29 cellular contexts compared by ENCODE assay signal in genomic region chr1:172308577-172308976, GRCh38.
"Had no signal": no experiment of that assay in that cellular context is flagged by ENCODE, and none has a peak within 500 bp of the region (broad histone marks: within the 10 kb centered on the region; RNA-seq: fewer than 3 reads in every experiment).

No MANE protein-coding gene starts in this region.

- H3K4me1 Mint-ChIP-seq: activated B cell treated with CpG ODN at 0.5 μM for 24 hours, neural crest cell had no signal

- H3K9me3 Mint-ChIP-seq: activated B cell treated with CpG ODN at 0.5 μM for 24 hours, neural crest cell had no signal

- H3K27me3 Mint-ChIP-seq: activated B cell treated with CpG ODN at 0.5 μM for 24 hours; activated naive CD4-positive, alpha-beta T cell treated with anti-CD3 and anti-CD28 coated beads, Interleukin-2, amount 10 ng/mL, durations not matched to agents 7 days and 5 days; activated naive CD8-positive, alpha-beta T cell treated with anti-CD3 and anti-CD28 coated beads, Interleukin-2, amount 10 ng/mL, durations not matched to agents 7 days and 5 days; naive thymus-derived CD4-positive, alpha-beta T cell had no signal

- H3K27me3 ChIP-seq: ascending aorta, cardiac muscle cell, gastrocnemius medialis, spleen, suprapubic skin, tibial artery, upper lobe of right lung had no signal

- H3K4me3 Mint-ChIP-seq: activated B cell treated with CpG ODN at 0.5 μM for 24 hours; activated naive CD4-positive, alpha-beta T cell treated with anti-CD3 and anti-CD28 coated beads, Interleukin-2, amount 10 ng/mL, durations not matched to agents 7 days and 5 days; activated naive CD8-positive, alpha-beta T cell treated with anti-CD3 and anti-CD28 coated beads, Interleukin-2, amount 10 ng/mL, durations not matched to agents 7 days and 5 days; brain; naive thymus-derived CD4-positive, alpha-beta T cell; neural crest cell; T-helper 2 cell treated with Interferon-gamma antibody and Interleukin-4, amounts not matched to agents 5 μg/mL and 100 μg/mL, for 36 hours had no signal

- H3K4me3 ChIP-seq: ascending aorta, cardiac muscle cell, gastrocnemius medialis, psoas muscle, spleen, suprapubic skin, tibial artery, upper lobe of right lung had no signal

- H3K27ac Mint-ChIP-seq: activated B cell treated with CpG ODN at 0.5 μM for 24 hours; activated naive CD4-positive, alpha-beta T cell treated with anti-CD3 and anti-CD28 coated beads, Interleukin-2, amount 10 ng/mL, durations not matched to agents 7 days and 5 days; activated naive CD8-positive, alpha-beta T cell treated with anti-CD3 and anti-CD28 coated beads, Interleukin-2, amount 10 ng/mL, durations not matched to agents 7 days and 5 days; brain; naive thymus-derived CD4-positive, alpha-beta T cell; T-helper 2 cell treated with Interferon-gamma antibody and Interleukin-4, amounts not matched to agents 5 μg/mL and 100 μg/mL, for 36 hours had no signal

- ATAC-seq: esophagus mucosa; gastrocnemius medialis; left cardiac atrium; naive thymus-derived CD4-positive, alpha-beta T cell; psoas muscle; upper lobe of right lung had no signal

- H3K36me3 ChIP-seq: ascending aorta, cardiac muscle cell, gastrocnemius medialis, spleen, suprapubic skin, tibial artery, upper lobe of right lung had no signal

- H3K27ac ChIP-seq: ascending aorta, cardiac muscle cell, gastrocnemius medialis, parathyroid adenoma, psoas muscle, spleen, suprapubic skin, tibial artery, upper lobe of right lung had no signal

- H3K36me3 Mint-ChIP-seq: activated naive CD4-positive, alpha-beta T cell treated with anti-CD3 and anti-CD28 coated beads, Interleukin-2, amount 10 ng/mL, durations not matched to agents 7 days and 5 days had no signal

- H3K9me3 ChIP-seq: ascending aorta, gastrocnemius medialis, psoas muscle, suprapubic skin, tibial artery, upper lobe of right lung had no signal

- DNase-seq: activated B cell treated with CpG ODN at 0.5 μM for 24 hours; activated CD8-positive, alpha-beta memory T cell treated with anti-CD3 and anti-CD28 coated beads, Interleukin-2, amount 50 U/mL, for 4 hours; activated gamma-delta T cell; activated naive CD4-positive, alpha-beta T cell treated with anti-CD3 and anti-CD28 coated beads, Interleukin-2, amount 10 ng/mL, durations not matched to agents 7 days and 5 days; activated naive CD8-positive, alpha-beta T cell treated with anti-CD3 and anti-CD28 coated beads, Interleukin-2, amount 10 ng/mL, durations not matched to agents 7 days and 5 days; activated T-cell treated with anti-CD3 and anti-CD28 coated beads, Interleukin-2, amount 50 U/mL, for 1 hour; cerebellar nuclear complex; cortex of kidney; gastrocnemius medialis; glutamatergic neuron; hippocampal formation; left cardiac atrium; midbrain; naive thymus-derived CD4-positive, alpha-beta T cell; nucleus accumbens; psoas muscle; spleen; stimulated activated naive CD4-positive, alpha-beta T cell; T-helper 1 cell; tibial artery; upper lobe of right lung had no signal

- H3K4me1 ChIP-seq: ascending aorta, gastrocnemius medialis, parathyroid adenoma, psoas muscle, spleen, suprapubic skin, tibial artery had no signal
